In genomic region chr7:103487419-103487818, GRCh38 we compare ENCODE assay signal across 1 cellular context.
TF ChIP-seq lines count a peak whose summit lies in the region.

No MANE protein-coding gene starts in this region.

TF ChIP-seq in HepG2, 621 proteins besides CTCF, POLR2A, EP300 and RAD21 (continued from another document):
- TF ChIP-seq DMTF1 (CRISPR knock-in tag; IDR thresholded peaks at IDR 0.05) (no peak), ZNF264 (CRISPR knock-in tag; IDR thresholded peaks at IDR 0.05) (no peak), NR2F1 (CRISPR knock-in tag; IDR thresholded peaks at IDR 0.05) (0 out of 4 replicates have a peak, but pooled peaks of 1 of the 2 experiments have one; percentile 47)
